Comparison of ENCODE assay signal across 9 cellular contexts in the genomic region with DNA sequence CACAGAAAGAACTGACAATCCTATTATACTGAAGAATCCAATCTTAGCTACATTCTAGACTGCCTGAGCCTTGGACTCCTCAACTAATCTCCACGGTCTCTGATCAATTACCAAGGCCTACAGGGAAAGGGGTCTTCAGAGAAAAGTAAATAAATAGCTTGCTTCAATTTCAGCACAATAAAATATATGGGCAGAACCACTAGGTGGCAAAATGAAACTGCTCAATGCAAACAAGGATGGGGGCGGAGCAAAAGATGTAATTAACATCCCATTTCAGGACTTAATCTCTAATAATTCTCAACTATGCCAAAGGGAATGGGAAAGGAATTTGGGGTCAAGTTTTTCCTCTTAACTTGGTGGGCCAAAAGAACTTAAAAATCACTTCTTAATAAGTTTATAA.
DNase-seq lines count a peak whose midpoint lies in the region; ATAC-seq and TF ChIP-seq lines count a peak whose summit lies in the region.
"Had no signal": no experiment of that assay in that cellular context is flagged by ENCODE, and none has a peak within 500 bp of the region (broad histone marks: within the 10 kb centered on the region; RNA-seq: fewer than 3 reads in every experiment).

No MANE protein-coding gene starts in this region.

- ATAC-seq in activated CD8-positive, alpha-beta T cell treated with anti-CD3 and anti-CD28 coated beads for 36 hours, result peak; percentile 45
- ATAC-seq in activated T-helper 17 cell treated with anti-CD3 and anti-CD28 coated beads, Interleukin-2, amount 50 U/mL, for 72 hours (replicated peaks), result no peak

- intact Hi-C loops in activated CD8-positive, alpha-beta T cell treated with anti-CD3 and anti-CD28 coated beads for 36 hours (cut with micrococcal nuclease), result loop anchor here (10.0 kb wide), 1 partner anchor 91 kb away; no protein-coding TSS in a partner anchor
- intact Hi-C loops in transverse colon (cut with DNase I; ENCODE audit: low total_unique reads), result no loop called here

- no peak overlapping the region for H3K4me3 Mint-ChIP-seq in activated naive CD4-positive, alpha-beta T cell treated with anti-CD3 and anti-CD28 coated beads, Interleukin-2, amount 10 ng/mL, durations not matched to agents 7 days and 5 days
- H3K4me3 Mint-ChIP-seq in activated CD8-positive, alpha-beta T cell treated with anti-CD3 and anti-CD28 coated beads for 36 hours, result no peak overlapping the region
- no peak overlapping the region for H3K4me3 Mint-ChIP-seq in activated T-helper 17 cell treated with anti-CD3 and anti-CD28 coated beads, Interleukin-2, amount 50 U/mL, for 72 hours
- H3K4me3 Mint-ChIP-seq: dendritic cell treated with granulocyte-macrophage colony-stimulating factor and Interleukin-4, amounts not matched to agents 40 ng/mL and 50 ng/mL, for 4 days had no signal

- H3K36me3 ChIP-seq in transverse colon, result no peaks in the 10 kb centered on the region

- peak; percentile 61 for TF ChIP-seq CTCF in activated CD8-positive, alpha-beta T cell treated with anti-CD3 and anti-CD28 coated beads for 36 hours (IDR thresholded peaks at IDR 0.05)
- peak; percentile 28 to 56 (median 34) for TF ChIP-seq CTCF in transverse colon (IDR thresholded peaks at IDR 0.05)
- TF ChIP-seq CTCF in GM13976 (IDR thresholded peaks at IDR 0.05; ENCODE audit: borderline replicate concordance, control extremely low read depth, extremely low read depth, insufficient read depth, missing control alignments), result no peak

- H3K9me3 ChIP-seq in transverse colon, result no peaks in the 10 kb centered on the region

- POLR2A ChIA-PET in activated CD8-positive, alpha-beta T cell treated with anti-CD3 and anti-CD28 coated beads for 36 hours (lab: Charles Lee), result interaction anchor here (1.0 kb wide), 1 partner anchor 39 kb away, joined by 3 read pairs; no protein-coding TSS in a partner anchor

- H3K27ac ChIP-seq in transverse colon, result no peak overlapping the region

- TF ChIP-seq EP300 in transverse colon (IDR thresholded peaks at IDR 0.05; ENCODE audit: low read depth), result no peak

- H3K27me3 Mint-ChIP-seq in activated naive CD4-positive, alpha-beta T cell treated with anti-CD3 and anti-CD28 coated beads, Interleukin-2, amount 10 ng/mL, durations not matched to agents 7 days and 5 days, result no peaks in the 10 kb centered on the region
- H3K27me3 Mint-ChIP-seq in activated CD8-positive, alpha-beta T cell treated with anti-CD3 and anti-CD28 coated beads for 36 hours, result no peaks in the 10 kb centered on the region
- no peaks in the 10 kb centered on the region for H3K27me3 Mint-ChIP-seq in activated T-helper 17 cell treated with anti-CD3 and anti-CD28 coated beads, Interleukin-2, amount 50 U/mL, for 72 hours
- H3K27me3 Mint-ChIP-seq: dendritic cell treated with granulocyte-macrophage colony-stimulating factor and Interleukin-4, amounts not matched to agents 40 ng/mL and 50 ng/mL, for 4 days had no signal

- H3K27ac Mint-ChIP-seq in activated naive CD4-positive, alpha-beta T cell treated with anti-CD3 and anti-CD28 coated beads, Interleukin-2, amount 10 ng/mL, durations not matched to agents 7 days and 5 days, result no peak overlapping the region
- H3K27ac Mint-ChIP-seq in activated CD8-positive, alpha-beta T cell treated with anti-CD3 and anti-CD28 coated beads for 36 hours, result peak overlapping the region; percentile 16
- H3K27ac Mint-ChIP-seq in activated T-helper 17 cell treated with anti-CD3 and anti-CD28 coated beads, Interleukin-2, amount 50 U/mL, for 72 hours, result no peak overlapping the region

- no peaks in the 10 kb centered on the region for H3K4me1 ChIP-seq in transverse colon

- no peak for TF ChIP-seq POLR2A in transverse colon (IDR thresholded peaks at IDR 0.05)

- peaks cover 27% of the 10 kb centered on the region for H3K36me3 Mint-ChIP-seq in activated naive CD4-positive, alpha-beta T cell treated with anti-CD3 and anti-CD28 coated beads, Interleukin-2, amount 10 ng/mL, durations not matched to agents 7 days and 5 days
- peaks cover 12% of the 10 kb centered on the region for H3K36me3 Mint-ChIP-seq in activated CD8-positive, alpha-beta T cell treated with anti-CD3 and anti-CD28 coated beads for 36 hours (ENCODE audit: low read depth)
- peaks cover 63% of the 10 kb centered on the region for H3K36me3 Mint-ChIP-seq in activated T-helper 17 cell treated with anti-CD3 and anti-CD28 coated beads, Interleukin-2, amount 50 U/mL, for 72 hours (ENCODE audit: low read depth)

- CTCF ChIA-PET in activated naive CD4-positive, alpha-beta T cell treated with anti-CD3 and anti-CD28 coated beads, Interleukin-2, amount 10 ng/mL, durations not matched to agents 7 days and 5 days (lab: Charles Lee), result interaction anchor here (1.6 to 1.8 kb wide), 3 partner anchors 50 to 311 kb away, joined by 4 to 5 read pairs (median 5); no protein-coding TSS in a partner anchor
- CTCF ChIA-PET in activated CD8-positive, alpha-beta T cell treated with anti-CD3 and anti-CD28 coated beads for 36 hours (lab: Charles Lee), result interaction anchor here (0.6 to 1.7 kb wide), 11 partner anchors 10 to 311 kb away, joined by 3 to 10 read pairs (median 3); no protein-coding TSS in a partner anchor

- peak; percentile 27 for DNase-seq in activated naive CD4-positive, alpha-beta T cell treated with anti-CD3 and anti-CD28 coated beads, Interleukin-2, amount 10 ng/mL, durations not matched to agents 7 days and 5 days
- DNase-seq in activated naive CD4-positive, alpha-beta T cell treated with Interleukin-2 at 50 U/mL for 16 hours, result no peak
- peak; percentile 48 for DNase-seq in M059J (ENCODE audit: low read depth)
- peak; percentile 36 for DNase-seq in activated CD8-positive, alpha-beta T cell treated with anti-CD3 and anti-CD28 coated beads for 36 hours
- DNase-seq in hepatic stellate cell (ENCODE audit: low spot score), result peak; percentile 32
- DNase-seq in transverse colon, result no peak
- no peak for DNase-seq in GM13976 (ENCODE audit: low spot score)

- no peak overlapping the region for H3K4me3 ChIP-seq in transverse colon

- H3K9me3 Mint-ChIP-seq in activated naive CD4-positive, alpha-beta T cell treated with anti-CD3 and anti-CD28 coated beads, Interleukin-2, amount 10 ng/mL, durations not matched to agents 7 days and 5 days, result no peaks in the 10 kb centered on the region
- H3K9me3 Mint-ChIP-seq in activated CD8-positive, alpha-beta T cell treated with anti-CD3 and anti-CD28 coated beads for 36 hours, result no peaks in the 10 kb centered on the region
- H3K9me3 Mint-ChIP-seq in activated T-helper 17 cell treated with anti-CD3 and anti-CD28 coated beads, Interleukin-2, amount 50 U/mL, for 72 hours, result no peaks in the 10 kb centered on the region
- H3K9me3 Mint-ChIP-seq: dendritic cell treated with granulocyte-macrophage colony-stimulating factor and Interleukin-4, amounts not matched to agents 40 ng/mL and 50 ng/mL, for 4 days had no signal

- 48% methylated on average over 2 of the region's 2 CpGs; no CpG with 5 or more reads in 1 of the 2 donors for WGBS in transverse colon (ENCODE audit: low coverage in 1 of 2), 2 donors

- in situ Hi-C loops in transverse colon (cut with MboI; ENCODE audit: low pct_ligation_motif_present in 1 of 4, low pct_unique_long_range_greater_than_20kb in 1 of 4, low sequenced_read_pairs in 3 of 4), result loop anchor here (25.0 kb wide), 1 partner anchor 294 kb away; the partner anchor contains the start of gene SH3KBP1 (in 4 of the 4)
- in situ Hi-C loops in GM13976 (cut with MboI; ENCODE audit: low sequenced_read_pairs, unreplicated experiment), result no loop called here

- no peaks in the 10 kb centered on the region for H3K4me1 Mint-ChIP-seq in activated naive CD4-positive, alpha-beta T cell treated with anti-CD3 and anti-CD28 coated beads, Interleukin-2, amount 10 ng/mL, durations not matched to agents 7 days and 5 days
- H3K4me1 Mint-ChIP-seq in activated CD8-positive, alpha-beta T cell treated with anti-CD3 and anti-CD28 coated beads for 36 hours (ENCODE audit: low read depth), result peaks cover 13% of the 10 kb centered on the region
- H3K4me1 Mint-ChIP-seq in activated T-helper 17 cell treated with anti-CD3 and anti-CD28 coated beads, Interleukin-2, amount 50 U/mL, for 72 hours, result peaks cover 5% of the 10 kb centered on the region

- no peaks in the 10 kb centered on the region for H3K27me3 ChIP-seq in transverse colon

Comparison
In these comparisons a context has a peak if more than half of its experiments do, and no peak if none do; other contexts are left out.
1. DNase-seq: peak in activated naive CD4-positive, alpha-beta T cell treated with anti-CD3 and anti-CD28 coated beads, Interleukin-2, amount 10 ng/mL, durations not matched to agents 7 days and 5 days (single experiment), M059J (single experiment), activated CD8-positive, alpha-beta T cell treated with anti-CD3 and anti-CD28 coated beads for 36 hours (single experiment) and hepatic stellate cell (single experiment); none in activated naive CD4-positive, alpha-beta T cell treated with Interleukin-2 at 50 U/mL for 16 hours (single experiment), transverse colon (single experiment) and GM13976 (single experiment).